Comparison of ENCODE assay signal across 10 cellular contexts in genomic region chr17:11240841-11241610, GRCh38. TPM values are rescaled to one million over a fixed set of nuclear protein-coding genes. Genes with fewer than 3 reads are reported as not detected.
DNase-seq lines count a peak whose midpoint lies in the region; ATAC-seq and TF ChIP-seq lines count a peak whose summit lies in the region.
"Had no signal": no experiment of that assay in that cellular context is flagged by ENCODE, and none has a peak within 500 bp of the region (broad histone marks: within the 10 kb centered on the region; RNA-seq: fewer than 3 reads in every experiment).

Gene SHISA6 (plus strand): TSS chr17:11241213.

- H3K4me1 Mint-ChIP-seq in chondrocyte (ENCODE audit: low read depth) = peaks cover 11% of the 10 kb centered on the region
- no peaks in the 10 kb centered on the region for H3K4me1 Mint-ChIP-seq in stimulated activated memory B cell treated with anti-CD40 and anti-IgM and Interleukin-4, amounts not matched to agents 10 μg/mL and 1 μg/mL and 100 μg/mL, for 72 hours

- no peaks in the 10 kb centered on the region for H3K36me3 Mint-ChIP-seq in chondrocyte (ENCODE audit: low read depth)
- H3K36me3 Mint-ChIP-seq in stimulated activated memory B cell treated with anti-CD40 and anti-IgM and Interleukin-4, amounts not matched to agents 10 μg/mL and 1 μg/mL and 100 μg/mL, for 72 hours = no peaks in the 10 kb centered on the region

- POLR2A ChIA-PET in HEK293 (lab: Yijun Ruan, JAX) = no interaction called here

- ATAC-seq in stimulated activated memory B cell treated with anti-CD40 and anti-IgM and Interleukin-4, amounts not matched to agents 10 μg/mL and 1 μg/mL and 100 μg/mL, for 72 hours = peak; percentile 47

- peak within 1 kb of the TSS; percentile 13 for H3K4me3 ChIP-seq in HEK293 (ENCODE audit: low read depth, low read length)
- H3K4me3 ChIP-seq in kidney epithelial cell (ENCODE audit: low read depth, low read length) = peak within 1 kb of the TSS; percentile 16

- H3K27ac ChIP-seq in HEK293 (ENCODE audit: extremely low read depth, low read depth, low read length) = no peak within 1 kb of the TSS

- H3K36me3 ChIP-seq in HEK293 (ENCODE audit: control insufficient read depth in 2 of 2, insufficient read depth in 1 of 2, low read length in 2 of 2) (no peaks in the 10 kb centered on the region), kidney epithelial cell (ENCODE audit: control insufficient read depth, insufficient read depth, low read length) (no peaks in the 10 kb centered on the region)

- no peaks in the 10 kb centered on the region for H3K9me3 ChIP-seq in HEK293 (ENCODE audit: control insufficient read depth, insufficient read depth, low read depth, low read length)

- no peak within 1 kb of the TSS for H3K27ac Mint-ChIP-seq in chondrocyte (ENCODE audit: unreplicated experiment)
- no peak within 1 kb of the TSS for H3K27ac Mint-ChIP-seq in stimulated activated memory B cell treated with anti-CD40 and anti-IgM and Interleukin-4, amounts not matched to agents 10 μg/mL and 1 μg/mL and 100 μg/mL, for 72 hours

- DNase-seq in chondrocyte (ENCODE audit: low spot score) = no peak
- DNase-seq in kidney epithelial cell (ENCODE audit: low read depth) = no peak
- no peak for DNase-seq in dermis blood vessel endothelial cell
- DNase-seq in AG08396 (ENCODE audit: low spot score) = no peak
- DNase-seq in NCI-H2029 treated with DMSO at 0.1 percent for 48 hours (lab: John Stamatoyannopoulos, UW) = no peak
- DNase-seq: NCI-H1048; NK-92 treated with Interleukin-12 subunit alpha and Interleukin-12 subunit beta, amount 100 ng/mL, for 24 hours had no signal

- CTCF ChIA-PET in HEK293 (lab: Yijun Ruan, JAX) = no interaction called here

- TF ChIP-seq CTCF in HEK293 (tag by site-specific recombination; IDR thresholded peaks at IDR 0.05) = no peak
- no peak for TF ChIP-seq CTCF in chondrocyte (IDR thresholded peaks at IDR 0.05)
- no peak for TF ChIP-seq CTCF in kidney epithelial cell (IDR thresholded peaks at IDR 0.05; ENCODE audit: insufficient read depth, low read length, poor library complexity, severe bottlenecking)

- H3K4me3 Mint-ChIP-seq in chondrocyte (ENCODE audit: unreplicated experiment) = peak within 1 kb of the TSS; percentile 36
- no peak within 1 kb of the TSS for H3K4me3 Mint-ChIP-seq in stimulated activated memory B cell treated with anti-CD40 and anti-IgM and Interleukin-4, amounts not matched to agents 10 μg/mL and 1 μg/mL and 100 μg/mL, for 72 hours

- peaks cover 34% of the 10 kb centered on the region for H3K27me3 ChIP-seq in kidney epithelial cell (ENCODE audit: control insufficient read depth, insufficient read depth, low read length)

- H3K9me3 Mint-ChIP-seq in chondrocyte (ENCODE audit: low read depth) = no peaks in the 10 kb centered on the region
- peaks cover 12% of the 10 kb centered on the region for H3K9me3 Mint-ChIP-seq in stimulated activated memory B cell treated with anti-CD40 and anti-IgM and Interleukin-4, amounts not matched to agents 10 μg/mL and 1 μg/mL and 100 μg/mL, for 72 hours

- no peaks in the 10 kb centered on the region for H3K4me1 ChIP-seq in HEK293 (ENCODE audit: control insufficient read depth, insufficient read depth, low read length)

- peaks cover 65% of the 10 kb centered on the region for H3K27me3 Mint-ChIP-seq in chondrocyte (ENCODE audit: low read depth)
- H3K27me3 Mint-ChIP-seq in stimulated activated memory B cell treated with anti-CD40 and anti-IgM and Interleukin-4, amounts not matched to agents 10 μg/mL and 1 μg/mL and 100 μg/mL, for 72 hours = peaks cover 44% of the 10 kb centered on the region

TF ChIP-seq in HEK293, 187 proteins besides CTCF, POLR2A, EP300 and RAD21:
- TF ChIP-seq GLI4 (tag by site-specific recombination; IDR thresholded peaks at IDR 0.05) = no peak
- TF ChIP-seq, protein P1, sequence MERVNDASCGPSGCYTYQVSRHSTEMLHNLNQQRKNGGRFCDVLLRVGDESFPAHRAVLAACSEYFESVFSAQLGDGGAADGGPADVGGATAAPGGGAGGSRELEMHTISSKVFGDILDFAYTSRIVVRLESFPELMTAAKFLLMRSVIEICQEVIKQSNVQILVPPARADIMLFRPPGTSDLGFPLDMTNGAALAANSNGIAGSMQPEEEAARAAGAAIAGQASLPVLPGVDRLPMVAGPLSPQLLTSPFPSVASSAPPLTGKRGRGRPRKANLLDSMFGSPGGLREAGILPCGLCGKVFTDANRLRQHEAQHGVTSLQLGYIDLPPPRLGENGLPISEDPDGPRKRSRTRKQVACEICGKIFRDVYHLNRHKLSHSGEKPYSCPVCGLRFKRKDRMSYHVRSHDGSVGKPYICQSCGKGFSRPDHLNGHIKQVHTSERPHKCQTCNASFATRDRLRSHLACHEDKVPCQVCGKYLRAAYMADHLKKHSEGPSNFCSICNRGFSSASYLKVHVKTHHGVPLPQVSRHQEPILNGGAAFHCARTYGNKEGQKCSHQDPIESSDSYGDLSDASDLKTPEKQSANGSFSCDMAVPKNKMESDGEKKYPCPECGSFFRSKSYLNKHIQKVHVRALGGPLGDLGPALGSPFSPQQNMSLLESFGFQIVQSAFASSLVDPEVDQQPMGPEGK (tag by site-specific recombination; IDR thresholded peaks at IDR 0.05) = no peak
- no peak for TF ChIP-seq ZNF292 (tag by site-specific recombination; IDR thresholded peaks at IDR 0.05; ENCODE audit: borderline replicate concordance, low read depth)
- no peak for TF ChIP-seq ZFP3 (tag by site-specific recombination; IDR thresholded peaks at IDR 0.05; ENCODE audit: low read depth)
- no peak for TF ChIP-seq ZSCAN18 (tag by site-specific recombination; IDR thresholded peaks at IDR 0.05)
- no peak for TF ChIP-seq ZNF140 (tag by site-specific recombination; IDR thresholded peaks at IDR 0.05)
- TF ChIP-seq ZNF239 (tag by site-specific recombination; IDR thresholded peaks at IDR 0.05) = no peak
- no peak for TF ChIP-seq ZNF169 (tag by site-specific recombination; IDR thresholded peaks at IDR 0.05)
- TF ChIP-seq ZNF776 (tag by site-specific recombination; IDR thresholded peaks at IDR 0.05; ENCODE audit: borderline replicate concordance) = no peak
- TF ChIP-seq ZNF174 (tag by site-specific recombination; IDR thresholded peaks at IDR 0.05) = no peak
- no peak for TF ChIP-seq ZNF621 (tag by site-specific recombination; IDR thresholded peaks at IDR 0.05)
- TF ChIP-seq ZNF510 (tag by site-specific recombination; IDR thresholded peaks at IDR 0.05; ENCODE audit: insufficient replicate concordance) = no peak

RNA-seq across cellular contexts. Expression of gene SHISA6, which starts in this region (rescaled TPM):
- total RNA-seq in chondrocyte (not detected in 3 replicates), kidney epithelial cell (0.55 and 0.71 TPM in 2 replicates), dermis blood vessel endothelial cell (not detected in 2 replicates)
- total RNA-seq: T-helper 2 cell treated with Interferon-gamma antibody and Interleukin-4, amounts not matched to agents 100 ng/mL and 5 ng/mL, for 36 hours had no signal
